ENCODE assay signal across 19 cellular contexts in the genomic region with DNA sequence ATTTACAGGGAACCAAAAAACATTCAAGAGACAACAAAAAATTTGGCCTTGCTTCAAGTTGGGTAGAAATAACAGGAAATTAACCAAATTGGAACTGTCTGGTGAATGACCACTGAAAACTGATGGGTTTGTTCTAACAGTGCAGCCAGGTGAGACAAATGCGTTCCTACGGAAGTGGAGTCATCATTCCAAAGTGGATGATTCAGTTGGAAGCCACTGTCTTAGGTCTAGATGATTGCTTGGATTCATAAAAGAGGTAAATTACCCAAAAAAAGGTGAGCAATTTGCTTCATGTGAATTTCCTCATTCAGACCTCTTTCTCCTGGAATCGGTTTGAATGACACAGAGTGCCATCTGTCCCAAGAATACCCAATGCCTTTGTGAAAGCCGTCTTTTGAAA.
DNase-seq lines count a peak whose midpoint lies in the region; ATAC-seq and TF ChIP-seq lines count a peak whose summit lies in the region.
"Had no signal": no experiment of that assay in that cellular context is flagged by ENCODE, and none has a peak within 500 bp of the region (broad histone marks: within the 10 kb centered on the region; RNA-seq: fewer than 3 reads in every experiment).

No MANE protein-coding gene starts in this region.

- H3K36me3 ChIP-seq in PC-3 (ENCODE audit: low read depth, low read length), result no peaks in the 10 kb centered on the region
- no peaks in the 10 kb centered on the region for H3K36me3 ChIP-seq in RWPE2 (ENCODE audit: low read depth)
- H3K36me3 ChIP-seq in trophoblast cell (ENCODE audit: control insufficient read depth in 1 of 2, insufficient read depth in 2 of 2, low read length in 2 of 2), result no peaks in the 10 kb centered on the region
- H3K36me3 ChIP-seq in A673 (ENCODE audit: insufficient read depth, low read length, poor library complexity, severe bottlenecking), result no peaks in the 10 kb centered on the region
- H3K36me3 ChIP-seq: BLaER1 had no signal

- CTCF ChIA-PET in PC-3 (lab: Charles Lee), result no interaction called here
- CTCF ChIA-PET in A673 (lab: Charles Lee), result no interaction called here

- H3K18ac ChIP-seq in trophoblast cell (ENCODE audit: low read length), result no peak overlapping the region

- no peak overlapping the region for H4K12ac ChIP-seq in trophoblast cell (ENCODE audit: low read depth, low read length)

- intact Hi-C loops in PC-3 (cut with micrococcal nuclease), result no loop called here
- intact Hi-C loops in A673 (cut with micrococcal nuclease; ENCODE audit: unreplicated experiment), result no loop called here

- ATAC-seq in PC-3 (peak; percentile 67), RWPE2 (ENCODE audit: low read depth) (peak; percentile 100)
- ATAC-seq: CD8-positive, alpha-beta T cell; GM12878 had no signal

- no peak overlapping the region for H2AFZ ChIP-seq in PC-3 (ENCODE audit: low read length)
- no peak overlapping the region for H2AFZ ChIP-seq in trophoblast cell (ENCODE audit: insufficient read depth, low read length, poor library complexity)
- H2AFZ ChIP-seq: GM23248 had no signal

- H2BK12ac ChIP-seq in trophoblast cell (ENCODE audit: low read length), result no peak overlapping the region

- BruUV-seq in PC-3 (replicated peaks; lab: Mats Ljungman, UMichigan) (no TSS peak), A673 (replicated peaks; lab: Mats Ljungman, UMichigan) (no TSS peak)

- H3K23ac ChIP-seq in trophoblast cell (ENCODE audit: low read length), result no peak overlapping the region

- H3K4me2 ChIP-seq in PC-3 (ENCODE audit: low read length), result peak overlapping the region; percentile 7; the same call in 1 of the 2 replicates
- no peak overlapping the region for H3K4me2 ChIP-seq in trophoblast cell (ENCODE audit: low read length)
- H3K4me2 ChIP-seq: BLaER1 had no signal

- H4K8ac ChIP-seq in trophoblast cell (ENCODE audit: low read depth, low read length), result no peak overlapping the region

- no peaks in the 10 kb centered on the region for H3K9me3 ChIP-seq in PC-3 (ENCODE audit: low read length)
- no peaks in the 10 kb centered on the region for H3K9me3 ChIP-seq in RWPE2 (ENCODE audit: severe bottlenecking)
- H3K9me3 ChIP-seq in trophoblast cell (ENCODE audit: insufficient read depth, low read depth, low read length), result peaks cover 6% of the 10 kb centered on the region
- H3K9me3 ChIP-seq in A673 (ENCODE audit: low read depth, low read length, poor library complexity, severe bottlenecking), result peaks cover 6% of the 10 kb centered on the region
- H3K9me3 ChIP-seq: Caco-2 had no signal

- no peak overlapping the region for H2AK5ac ChIP-seq in trophoblast cell (ENCODE audit: low read length)

- POLR2A ChIA-PET in PC-3 (lab: Charles Lee; ENCODE audit: unreplicated experiment), result no interaction called here
- POLR2A ChIA-PET in A673 (lab: Charles Lee; ENCODE audit: low non-redundant PET), result interaction anchor here (0.6 kb wide), 1 partner anchor 10 kb away, joined by 4 read pairs; no protein-coding TSS in a partner anchor

- H3K9me2 ChIP-seq in PC-3 (replicated peaks; ENCODE audit: low read length), result no peaks in the 10 kb centered on the region

- H3K27ac ChIP-seq in PC-3 (ENCODE audit: low read length), result no peak overlapping the region
- peak overlapping the region; percentile 96 for H3K27ac ChIP-seq in RWPE2 (ENCODE audit: poor library complexity, severe bottlenecking)
- no peak overlapping the region for H3K27ac ChIP-seq in trophoblast cell (ENCODE audit: low read depth, low read length)
- no peak overlapping the region for H3K27ac ChIP-seq in A673 (ENCODE audit: low read depth, low read length, poor library complexity, severe bottlenecking)
- H3K27ac ChIP-seq: BLaER1, C4-2B, GM23248 had no signal

- no peaks in the 10 kb centered on the region for H3K79me2 ChIP-seq in PC-3 (ENCODE audit: low read length)
- no peaks in the 10 kb centered on the region for H3K79me2 ChIP-seq in trophoblast cell (ENCODE audit: control insufficient read depth, insufficient read depth, low read length, poor library complexity)

- H2BK5ac ChIP-seq in trophoblast cell (ENCODE audit: low read depth, low read length, poor library complexity), result no peak overlapping the region

- no peak overlapping the region for H3K4me3 ChIP-seq in PC-3 (ENCODE audit: low read length)
- H3K4me3 ChIP-seq in RWPE2 (ENCODE audit: severe bottlenecking), result no peak overlapping the region
- no peak overlapping the region for H3K4me3 ChIP-seq in epithelial cell of esophagus (ENCODE audit: low read length)
- H3K4me3 ChIP-seq in trophoblast cell (ENCODE audit: low read depth, low read length), result no peak overlapping the region
- H3K4me3 ChIP-seq in A673 (ENCODE audit: low read depth, low read length, poor library complexity, severe bottlenecking), result no peak overlapping the region
- H3K4me3 ChIP-seq: BLaER1, GM12878, GM23248 had no signal

- no peak overlapping the region for H4K91ac ChIP-seq in trophoblast cell (ENCODE audit: low read depth, low read length)

- no peak overlapping the region for H3K4ac ChIP-seq in trophoblast cell (ENCODE audit: low read depth, low read length)

- no peak overlapping the region for H3K14ac ChIP-seq in trophoblast cell (ENCODE audit: low read length)

- H3K27me3 ChIP-seq in PC-3 (ENCODE audit: low read length) (no peaks in the 10 kb centered on the region), RWPE2 (ENCODE audit: insufficient read depth, poor library complexity, severe bottlenecking) (no peaks in the 10 kb centered on the region), trophoblast cell (ENCODE audit: insufficient read depth, low read length) (no peaks in the 10 kb centered on the region), A673 (replicated peaks; ENCODE audit: insufficient read depth, low read depth, low read length, poor library complexity) (no peaks in the 10 kb centered on the region)
- H3K27me3 ChIP-seq: BLaER1 had no signal

- no CpG with 5 or more reads among the region's 4 CpGs for WGBS in trophoblast cell (ENCODE audit: extremely low coverage, insufficient coverage, insufficient read length)

- H3F3A ChIP-seq in PC-3 (ENCODE audit: low read length, unreplicated experiment), result no peaks in the 10 kb centered on the region

- no peaks in the 10 kb centered on the region for H3K79me1 ChIP-seq in trophoblast cell (ENCODE audit: low read length)

- TF ChIP-seq CTCF in PC-3 (conservative IDR thresholded peaks at IDR 0.05; ENCODE audit: low read depth, low read length) (no peak), RWPE2 (IDR thresholded peaks at IDR 0.05; ENCODE audit: poor library complexity, severe bottlenecking) (no peak), epithelial cell of esophagus (IDR thresholded peaks at IDR 0.05; ENCODE audit: insufficient read depth, low read depth, low read length, missing control alignments) (no peak), A673 (conservative IDR thresholded peaks at IDR 0.05; ENCODE audit: low read depth, low read length) (no peak)

- DNase-seq in PC-3 (peak; percentile 57), RWPE2 (ENCODE audit: low spot score) (no peak), epithelial cell of esophagus (ENCODE audit: low read depth) (peak; percentile 62), trophoblast cell (peak; percentile 66 to 88), A673 (ENCODE audit: low spot score) (no peak)
- no peak for DNase-seq in central memory CD4-positive, alpha-beta T cell
- no peak for DNase-seq in activated CD4-positive, alpha-beta T cell treated with anti-CD3 and anti-CD28 coated beads, Interleukin-2, amount 50 U/mL, for 48 hours
- DNase-seq: Caco-2; CD4-positive, CD25-positive, alpha-beta regulatory T cell; CD8-positive, alpha-beta T cell; DMS79; EL; GDM1; GM23248; H7; HCEC 1CT had no signal

- H3K4me1 ChIP-seq in PC-3 (ENCODE audit: insufficient read depth, low read length) (peaks cover 7% of the 10 kb centered on the region; the same call in 1 of the 2 replicates), RWPE2 (ENCODE audit: insufficient read depth, poor library complexity, severe bottlenecking) (peaks cover 15% of the 10 kb centered on the region), trophoblast cell (ENCODE audit: control insufficient read depth in 1 of 2, insufficient read depth in 2 of 2, low read length in 2 of 2) (no peaks in the 10 kb centered on the region), A673 (ENCODE audit: insufficient read depth, low read length, poor library complexity, severe bottlenecking) (no peaks in the 10 kb centered on the region)
- H3K4me1 ChIP-seq: BLaER1, Caco-2 had no signal

- no peak overlapping the region for H2BK120ac ChIP-seq in trophoblast cell (ENCODE audit: insufficient read depth, low read length, poor library complexity)

- H4K20me1 ChIP-seq in PC-3 (ENCODE audit: low read length), result no peaks in the 10 kb centered on the region
- H4K20me1 ChIP-seq: BLaER1 had no signal

- no peak overlapping the region for H3K9ac ChIP-seq in PC-3 (ENCODE audit: low read length)
- H3K9ac ChIP-seq in trophoblast cell (ENCODE audit: low read length), result no peak overlapping the region
- H3K9ac ChIP-seq: BLaER1, GM23248 had no signal

Comparison
In these comparisons a context has a peak if more than half of its experiments do, and no peak if none do; other contexts are left out.
1. DNase-seq: peak in PC-3 (single experiment), epithelial cell of esophagus (single experiment) and trophoblast cell (2 of 2); none in RWPE2 (single experiment), central memory CD4-positive, alpha-beta T cell (single experiment), activated CD4-positive, alpha-beta T cell treated with anti-CD3 and anti-CD28 coated beads, Interleukin-2, amount 50 U/mL, for 48 hours (0 of 2) and A673 (single experiment).